In the genomic region with DNA sequence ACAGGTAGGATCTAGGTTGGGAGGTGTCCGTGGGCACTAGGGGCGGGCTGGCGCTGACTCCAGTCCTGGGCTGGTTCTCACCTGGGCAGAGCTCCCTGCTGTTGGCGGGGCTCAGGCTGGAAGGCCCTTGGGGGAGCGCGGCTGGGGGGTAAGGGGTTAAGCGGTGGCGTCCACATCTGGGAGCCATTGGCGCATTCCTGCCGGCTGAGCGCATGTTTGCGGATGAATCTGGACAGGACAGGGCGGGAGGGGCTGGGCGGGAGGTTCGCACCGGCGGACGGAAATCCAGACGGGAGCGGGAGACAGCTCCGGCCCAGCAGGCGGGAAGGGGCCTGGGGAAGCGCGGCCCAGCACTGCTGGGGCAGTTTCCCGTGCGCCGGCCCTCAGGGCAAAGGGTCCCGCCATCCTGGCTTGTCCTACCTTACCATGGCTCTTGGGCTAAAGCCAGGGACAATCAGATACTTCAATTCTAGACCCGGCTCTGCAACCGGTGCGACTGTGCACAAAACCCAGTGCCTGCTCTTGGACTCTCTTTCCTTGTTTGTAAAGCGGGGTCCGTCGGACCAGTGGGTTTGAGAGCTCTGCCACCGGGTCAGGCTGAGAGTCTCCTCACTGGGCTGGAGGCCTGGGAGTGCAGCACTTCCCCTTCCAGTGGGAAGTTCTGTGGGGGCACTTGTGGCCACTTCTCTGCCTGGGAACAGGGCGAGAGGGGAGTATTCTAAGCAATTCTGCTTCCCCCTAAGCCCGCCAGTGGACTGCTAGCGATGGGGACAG, we compare ENCODE assay signal across 8 cellular contexts. TPM values are rescaled to one million over a fixed set of nuclear protein-coding genes. Genes with fewer than 3 reads are reported as not detected.
DNase-seq lines count a peak whose midpoint lies in the region; ATAC-seq, FAIRE-seq and TF ChIP-seq lines count a peak whose summit lies in the region.

No MANE protein-coding gene starts in this region.

- H3K4me1 ChIP-seq in cardiac muscle cell (ENCODE audit: low read depth) = peaks cover 79% of the 10 kb centered on the region
- H3K4me1 ChIP-seq in pancreas = peaks cover 9 to 64% (median 26%) of the 10 kb centered on the region in 3 donors

- H3K36me3 ChIP-seq in cardiac muscle cell (no peaks in the 10 kb centered on the region), pancreas (no peaks in the 10 kb centered on the region)

- H3K27ac ChIP-seq in VCaP (peak overlapping the region; percentile 47; the same call in 1 of the 2 replicates), cardiac muscle cell (peak overlapping the region; percentile 82), pancreas (peak overlapping the region; percentile 58 to 80 (median 64))

- WGBS in pancreas, 2 donors = 15 to 18% methylated on average over 35 to 38 of the region's 38 CpGs

- no peaks in the 10 kb centered on the region for H3K9me3 Mint-ChIP-seq in activated naive CD4-positive, alpha-beta T cell treated with anti-CD3 and anti-CD28 coated beads, Interleukin-2, amount 50 U/mL, for 24 hours

- peak overlapping the region; percentile 97 for H3K4me3 Mint-ChIP-seq in activated naive CD4-positive, alpha-beta T cell treated with anti-CD3 and anti-CD28 coated beads, Interleukin-2, amount 50 U/mL, for 24 hours

- ATAC-seq in pancreas (peak; percentile 6 to 22 (median 12)), GM19467 (IDR thresholded peaks at IDR 0.05; ENCODE audit: unreplicated experiment) (no peak)
- ATAC-seq in activated CD4-positive, CD25-positive, alpha-beta regulatory T cell treated with anti-CD3 and anti-CD28 coated beads, Interleukin-2, amount 50 U/mL, for 24 hours = no peak

- H3K27me3 ChIP-seq in cardiac muscle cell (no peaks in the 10 kb centered on the region), pancreas (no peaks in the 10 kb centered on the region)

- H3K27me3 Mint-ChIP-seq in activated naive CD4-positive, alpha-beta T cell treated with anti-CD3 and anti-CD28 coated beads, Interleukin-2, amount 50 U/mL, for 24 hours = no peaks in the 10 kb centered on the region

- intact Hi-C loops in pancreas (cut with DNase I) = no loop called here

- peaks cover 65% of the 10 kb centered on the region for H3K4me1 Mint-ChIP-seq in activated naive CD4-positive, alpha-beta T cell treated with anti-CD3 and anti-CD28 coated beads, Interleukin-2, amount 50 U/mL, for 24 hours

- peak overlapping the region; percentile 46 for H3K27ac Mint-ChIP-seq in activated naive CD4-positive, alpha-beta T cell treated with anti-CD3 and anti-CD28 coated beads, Interleukin-2, amount 50 U/mL, for 24 hours

- DNase-seq in activated naive CD4-positive, alpha-beta T cell treated with Interleukin-2 at 50 U/mL for 16 hours = no peak
- peak; percentile 81 to 82 for DNase-seq in cardiac muscle cell (ENCODE audit: low read depth in 1 of 2, low spot score in 1 of 2)
- DNase-seq in pancreas = peak; percentile 46 to 85 (median 67)
- DNase-seq in NCI-H1694 treated with DMSO at 0.1 percent for 48 hours (lab: John Stamatoyannopoulos, UW) = no peak

- FAIRE-seq in pancreas (lab: Jason Lieb, UNC) = no peak

- TF ChIP-seq CTCF in VCaP (conservative IDR thresholded peaks at IDR 0.05) (no peak; the same call in 1 of the 2 replicates), cardiac muscle cell (IDR thresholded peaks at IDR 0.05; ENCODE audit: low read depth, low read length) (no peak), pancreas (IDR thresholded peaks at IDR 0.05) (no peak)

- H3K36me3 Mint-ChIP-seq in activated naive CD4-positive, alpha-beta T cell treated with anti-CD3 and anti-CD28 coated beads, Interleukin-2, amount 50 U/mL, for 24 hours = peaks cover 2% of the 10 kb centered on the region

- H3K4me3 ChIP-seq in cardiac muscle cell (peak overlapping the region; percentile 15), pancreas (peak overlapping the region in 1 of 4 donors; percentile 100)

- H3K9me3 ChIP-seq in cardiac muscle cell (ENCODE audit: low read depth) = no peaks in the 10 kb centered on the region
- H3K9me3 ChIP-seq in pancreas = no peaks in the 10 kb centered on the region

RNA-seq across cellular contexts. Expression of a gene that starts 7.8 kb away (rescaled TPM):
- total RNA-seq in cardiac muscle cell = 58.9 and 61.3 TPM in 2 replicates
- polyA plus RNA-seq in cardiac muscle cell = 33.2 and 43.4 TPM in 2 replicates
- total RNA-seq in pancreas = 10 to 100 TPM in 3 of 6 donors, 1 to 10 TPM in 3; 6.8 to 19.7 (median 10.1) TPM
- polyA plus RNA-seq in pancreas = 10 to 100 TPM; 14.7 to 15.0 TPM

RNA-seq across cellular contexts. Expression of a gene that starts 29.1 kb away (rescaled TPM):
- total RNA-seq in cardiac muscle cell = 7.7 and 16.1 TPM in 2 replicates
- polyA plus RNA-seq in cardiac muscle cell = 7.2 and 20.1 TPM in 2 replicates
- total RNA-seq in pancreas = 1 to 10 TPM in 5 of 6 donors, under 1 TPM in 1; 0.71 to 3.3 (median 2.0) TPM
- polyA plus RNA-seq in pancreas = 1 to 10 TPM in 1 of 2 donors, under 1 TPM in 1; 0.75 to 1.1 TPM

RNA-seq across cellular contexts. Expression of a gene that starts 47.8 kb away (rescaled TPM):
- total RNA-seq in cardiac muscle cell (0.48 and 1.7 TPM in 2 replicates), pancreas (under 1 TPM in 5 of 6 donors, not detected in 1; 0.19 to 0.67 (median 0.40) TPM)
- polyA plus RNA-seq in cardiac muscle cell (4.6 and 8.6 TPM in 2 replicates), pancreas (under 1 TPM in 1 of 2 donors, not detected in 1; 0.09 TPM)

Comparison
In these comparisons a context has a peak if more than half of its experiments do, and no peak if none do; other contexts are left out.
1. DNase-seq: peak in cardiac muscle cell (2 of 2) and pancreas (6 of 6); none in activated naive CD4-positive, alpha-beta T cell treated with Interleukin-2 at 50 U/mL for 16 hours (single experiment) and NCI-H1694 treated with DMSO at 0.1 percent for 48 hours (single experiment).
2. ATAC-seq: peak in pancreas (4 of 4); none in activated CD4-positive, CD25-positive, alpha-beta regulatory T cell treated with anti-CD3 and anti-CD28 coated beads, Interleukin-2, amount 50 U/mL, for 24 hours (0 of 2) and GM19467 (single experiment).
3. Peak in every context shown above with its lines, with median percentiles within 50 percentile points of each other: H3K27ac ChIP-seq.